ENCODE assay signal across 19 cellular contexts in genomic region chr2:26482211-26483026, GRCh38. TPM values are rescaled to one million over a fixed set of nuclear protein-coding genes. Genes with fewer than 3 reads are reported as not detected.
"Had no signal": no experiment of that assay in that cellular context is flagged by ENCODE, and none has a peak within 500 bp of the region (broad histone marks: within the 10 kb centered on the region; RNA-seq: fewer than 3 reads in every experiment).

No MANE protein-coding gene starts in this region.

- DNase-seq: activated CD4-positive, alpha-beta T cell treated with anti-CD3 and anti-CD28 coated beads for 1 hour; activated CD4-positive, alpha-beta T cell treated with anti-CD3 and anti-CD28 coated beads, Interleukin-2, amount 50 U/mL, for 4 hours; activated naive CD4-positive, alpha-beta T cell treated with anti-CD3 and anti-CD28 coated beads for 36 hours; activated T-cell treated with anti-CD3 and anti-CD28 coated beads for 4 hours; cerebellar nuclear complex; dermis blood vessel endothelial cell; effector memory CD8-positive, alpha-beta T cell; immature natural killer cell; lower lobe of right lung; pancreas; sigmoid colon; stimulated activated CD4-positive, alpha-beta T cell treated with anti-CD3 and anti-CD28 coated beads, Interleukin-1b, Interleukin-23, amount 100 ng/mL, for 48 hours; stomach; testis had no signal

- H3K9me3 ChIP-seq: heart left ventricle, lower lobe of right lung, pancreas, sigmoid colon, stomach, testis had no signal

- H3K27ac ChIP-seq: epithelial cell of prostate, heart left ventricle, lower lobe of right lung, sigmoid colon, stomach, testis had no signal

- H3K4me3 ChIP-seq: heart left ventricle, lower lobe of right lung, pancreas, sigmoid colon, stomach, testis had no signal

- FAIRE-seq: frontal cortex, pancreas had no signal

- H3K27me3 ChIP-seq: heart left ventricle, pancreas, stomach, testis had no signal

- H3K36me3 ChIP-seq: heart left ventricle, lower lobe of right lung, pancreas, sigmoid colon, stomach had no signal

- ATAC-seq: effector memory CD8-positive, alpha-beta T cell; heart left ventricle; lower lobe of right lung had no signal

- H3K4me1 ChIP-seq: lower lobe of right lung, sigmoid colon had no signal

RNA-seq across cellular contexts. Expression of gene OTOF, which starts 4.5 kb away (rescaled TPM):
- total RNA-seq: fibroblast of lung had no signal
- polyA plus RNA-seq: fibroblast of lung, neural cell had no signal
